ENCODE assay signal across 8 cellular contexts in genomic region chr2:210224660-210225460, GRCh38. TPM values are rescaled to one million over a fixed set of nuclear protein-coding genes. Genes with fewer than 3 reads are reported as not detected.
DNase-seq lines count a peak whose midpoint lies in the region; ATAC-seq and TF ChIP-seq lines count a peak whose summit lies in the region.

Gene ACADL (minus strand): TSS chr2:210225447. CDS start chr2:210225263, 184 bp downstream.

- H3K4me1 Mint-ChIP-seq in chondrocyte (ENCODE audit: low read depth): peaks cover 12% of the 10 kb centered on the region
- peaks cover 7% of the 10 kb centered on the region for H3K4me1 Mint-ChIP-seq in stimulated activated naive CD8-positive, alpha-beta T cell treated with anti-CD3 and anti-CD28 coated beads, Interleukin-15, amount 100 ng/mL, for 72 hours
- H3K4me1 Mint-ChIP-seq in stimulated activated memory B cell treated with anti-CD40 and anti-IgM and Interleukin-4, amounts not matched to agents 10 μg/mL and 1 μg/mL and 100 μg/mL, for 72 hours: peaks cover 8% of the 10 kb centered on the region

- no peaks in the 10 kb centered on the region for H3K9me3 Mint-ChIP-seq in chondrocyte (ENCODE audit: low read depth)
- H3K9me3 Mint-ChIP-seq in stimulated activated naive CD8-positive, alpha-beta T cell treated with anti-CD3 and anti-CD28 coated beads, Interleukin-15, amount 100 ng/mL, for 72 hours: no peaks in the 10 kb centered on the region
- no peaks in the 10 kb centered on the region for H3K9me3 Mint-ChIP-seq in stimulated activated memory B cell treated with anti-CD40 and anti-IgM and Interleukin-4, amounts not matched to agents 10 μg/mL and 1 μg/mL and 100 μg/mL, for 72 hours

- no peak for TF ChIP-seq CTCF in chondrocyte (IDR thresholded peaks at IDR 0.05)

- intact Hi-C loops in left colon (cut with DNase I, micrococcal nuclease): no loop called here

- no peaks in the 10 kb centered on the region for H3K36me3 Mint-ChIP-seq in chondrocyte (ENCODE audit: low read depth)
- no peaks in the 10 kb centered on the region for H3K36me3 Mint-ChIP-seq in stimulated activated memory B cell treated with anti-CD40 and anti-IgM and Interleukin-4, amounts not matched to agents 10 μg/mL and 1 μg/mL and 100 μg/mL, for 72 hours

- H3K4me3 Mint-ChIP-seq in chondrocyte (ENCODE audit: unreplicated experiment): peak within 1 kb of the TSS; percentile 62
- peak within 1 kb of the TSS; percentile 50 to 70 for H3K4me3 Mint-ChIP-seq in stimulated activated naive CD8-positive, alpha-beta T cell treated with anti-CD3 and anti-CD28 coated beads, Interleukin-15, amount 100 ng/mL, for 72 hours
- no peak within 1 kb of the TSS for H3K4me3 Mint-ChIP-seq in stimulated activated memory B cell treated with anti-CD40 and anti-IgM and Interleukin-4, amounts not matched to agents 10 μg/mL and 1 μg/mL and 100 μg/mL, for 72 hours

- DNase-seq in stimulated activated CD4-positive, alpha-beta T cell treated with anti-CD3 and anti-CD28 coated beads, Interleukin-1b, Interleukin-23, amount 100 ng/mL, for 48 hours: peak; percentile 5
- DNase-seq in stimulated activated CD4-positive, alpha-beta T cell treated with anti-CD3 and anti-CD28 coated beads, Interleukin-4, amount 100 ng/mL, for 4 hours: no peak
- peak; percentile 41 for DNase-seq in NCI-H526 treated with DMSO at 0.1 percent for 48 hours (lab: John Stamatoyannopoulos, UW)
- no peak for DNase-seq in chondrocyte (ENCODE audit: low spot score)
- DNase-seq in left colon: peak; percentile 44 to 68
- DNase-seq in stimulated activated naive CD8-positive, alpha-beta T cell treated with anti-CD3 and anti-CD28 coated beads, Interleukin-15, amount 100 ng/mL, for 72 hours: peak; percentile 5 to 15
- no peak for DNase-seq in effector CD8-positive, alpha-beta T cell (lab: John Stamatoyannopoulos, UW)

- peak; percentile 99 for ATAC-seq in left colon
- peak; percentile 77 for ATAC-seq in stimulated activated naive CD8-positive, alpha-beta T cell treated with anti-CD3 and anti-CD28 coated beads, Interleukin-15, amount 100 ng/mL, for 72 hours
- ATAC-seq in stimulated activated memory B cell treated with anti-CD40 and anti-IgM and Interleukin-4, amounts not matched to agents 10 μg/mL and 1 μg/mL and 100 μg/mL, for 72 hours: no peak

- H3K27ac Mint-ChIP-seq in chondrocyte (ENCODE audit: unreplicated experiment): no peak within 1 kb of the TSS
- no peak within 1 kb of the TSS for H3K27ac Mint-ChIP-seq in stimulated activated naive CD8-positive, alpha-beta T cell treated with anti-CD3 and anti-CD28 coated beads, Interleukin-15, amount 100 ng/mL, for 72 hours
- H3K27ac Mint-ChIP-seq in stimulated activated memory B cell treated with anti-CD40 and anti-IgM and Interleukin-4, amounts not matched to agents 10 μg/mL and 1 μg/mL and 100 μg/mL, for 72 hours: no peak within 1 kb of the TSS

- H3K27me3 Mint-ChIP-seq in chondrocyte (ENCODE audit: low read depth): peaks cover 70% of the 10 kb centered on the region
- peaks cover 60% of the 10 kb centered on the region for H3K27me3 Mint-ChIP-seq in stimulated activated naive CD8-positive, alpha-beta T cell treated with anti-CD3 and anti-CD28 coated beads, Interleukin-15, amount 100 ng/mL, for 72 hours
- H3K27me3 Mint-ChIP-seq in stimulated activated memory B cell treated with anti-CD40 and anti-IgM and Interleukin-4, amounts not matched to agents 10 μg/mL and 1 μg/mL and 100 μg/mL, for 72 hours: peaks cover 48% of the 10 kb centered on the region

RNA-seq across cellular contexts. Expression of gene ACADL, which starts in this region (rescaled TPM):
- total RNA-seq in chondrocyte: not detected in 3 replicates
- under 1 TPM; 0.15 to 0.22 TPM for total RNA-seq in left colon

Comparison
In these comparisons a context has a peak if more than half of its experiments do, and no peak if none do; other contexts are left out.
1. DNase-seq: peak in stimulated activated CD4-positive, alpha-beta T cell treated with anti-CD3 and anti-CD28 coated beads, Interleukin-1b, Interleukin-23, amount 100 ng/mL, for 48 hours (single experiment), NCI-H526 treated with DMSO at 0.1 percent for 48 hours (single experiment) and stimulated activated naive CD8-positive, alpha-beta T cell treated with anti-CD3 and anti-CD28 coated beads, Interleukin-15, amount 100 ng/mL, for 72 hours (2 of 2); none in stimulated activated CD4-positive, alpha-beta T cell treated with anti-CD3 and anti-CD28 coated beads, Interleukin-4, amount 100 ng/mL, for 4 hours (0 of 2), chondrocyte (single experiment) and effector CD8-positive, alpha-beta T cell (single experiment).
2. Peak in DNase-seq and ATAC-seq in left colon; RNA of the gene not detected or under 1 TPM.